ENCODE assay signal across 9 cellular contexts in genomic region chr14:105860615-105861580, GRCh38.
DNase-seq lines count a peak whose midpoint lies in the region; ATAC-seq, FAIRE-seq and TF ChIP-seq lines count a peak whose summit lies in the region.
"Had no signal": no experiment of that assay in that cellular context is flagged by ENCODE, and none has a peak within 500 bp of the region (broad histone marks: within the 10 kb centered on the region; RNA-seq: fewer than 3 reads in every experiment).

No MANE protein-coding gene starts in this region.

- H3K27ac Mint-ChIP-seq in chondrocyte (ENCODE audit: unreplicated experiment), result no peak overlapping the region
- H3K27ac Mint-ChIP-seq: progenitor cell of endocrine pancreas had no signal

- no peak overlapping the region for H2AFZ ChIP-seq in OCI-LY7 (ENCODE audit: low read length)

- peak overlapping the region; percentile 100 for H3K27ac ChIP-seq in OCI-LY7 (ENCODE audit: low read depth, low read length, poor library complexity, severe bottlenecking)

- ATAC-seq in HG03196 (IDR thresholded peaks at IDR 0.05; ENCODE audit: unreplicated experiment), result no peak

- no peak overlapping the region for H3K4me3 Mint-ChIP-seq in chondrocyte (ENCODE audit: unreplicated experiment)

- intact Hi-C loops in OCI-LY7 (cut with micrococcal nuclease; ENCODE audit: unreplicated experiment), result no loop called here

- peaks cover 22% of the 10 kb centered on the region for H3K9me3 Mint-ChIP-seq in chondrocyte (ENCODE audit: low read depth)

- H3K79me2 ChIP-seq in OCI-LY7 (ENCODE audit: insufficient read depth, low read depth, low read length), result peaks cover 58% of the 10 kb centered on the region

- POLR2A ChIA-PET in OCI-LY7 (lab: Charles Lee), result interaction anchor here (0.9 to 2.0 kb wide), 7 partner anchors 29 to 334 kb away, joined by 3 to 13 read pairs (median 5); no protein-coding TSS in a partner anchor

- peak; percentile 92 for FAIRE-seq in GM12891 (lab: Jason Lieb, UNC)

- peak overlapping the region; percentile 100 for H3K4me3 ChIP-seq in OCI-LY7 (ENCODE audit: low read depth, low read length, poor library complexity, severe bottlenecking)

- H3K9me2 ChIP-seq in OCI-LY7 (ENCODE audit: insufficient read depth, low read length), result no peaks in the 10 kb centered on the region

- peaks cover 8% of the 10 kb centered on the region; the same call in 1 of the 2 replicates for H4K20me1 ChIP-seq in OCI-LY7 (ENCODE audit: insufficient read depth, low read length)

- TF ChIP-seq CTCF in OCI-LY7 (conservative IDR thresholded peaks at IDR 0.05; ENCODE audit: low read length) (no peak), chondrocyte (IDR thresholded peaks at IDR 0.05) (no peak)

- peaks cover 16% of the 10 kb centered on the region for H3K4me1 ChIP-seq in OCI-LY7 (ENCODE audit: insufficient read depth, low read length, poor library complexity, severe bottlenecking)

- CTCF ChIA-PET in OCI-LY7 (lab: Charles Lee; ENCODE audit: unreplicated experiment), result no interaction called here

- peak; percentile 69 for TF ChIP-seq POLR2A in GM12891 (IDR thresholded peaks at IDR 0.05; ENCODE audit: low read depth, low read length)

- peaks cover 71% of the 10 kb centered on the region for H3K36me3 ChIP-seq in OCI-LY7 (ENCODE audit: insufficient read depth, low read length)

- BruUV-seq in OCI-LY7 (replicated peaks; lab: Mats Ljungman, UMichigan), result TSS peak; percentile 69

- no peaks in the 10 kb centered on the region for H3K4me1 Mint-ChIP-seq in chondrocyte (ENCODE audit: low read depth)

- peaks cover 3% of the 10 kb centered on the region for H3K36me3 Mint-ChIP-seq in chondrocyte (ENCODE audit: low read depth)

- H3K27me3 Mint-ChIP-seq in chondrocyte (ENCODE audit: low read depth), result no peaks in the 10 kb centered on the region
- H3K27me3 Mint-ChIP-seq: progenitor cell of endocrine pancreas had no signal

- DNase-seq in GM12891 (ENCODE audit: insufficient read length, low spot score) (peak; percentile 9), OCI-LY7 (ENCODE audit: low spot score) (peak; percentile 57), chondrocyte (ENCODE audit: low spot score) (peak; percentile 75), NCI-H2196 treated with DMSO at 0.1 percent for 48 hours (lab: John Stamatoyannopoulos, UW; ENCODE audit: unreplicated experiment) (no peak), NCI-H1092 (lab: John Stamatoyannopoulos, UW) (no peak), NCI-H146 treated with DMSO at 0.1 percent for 48 hours (lab: John Stamatoyannopoulos, UW; ENCODE audit: unreplicated experiment) (no peak)
- DNase-seq in stimulated activated CD8-positive, alpha-beta memory T cell treated with anti-CD3 and anti-CD28 coated beads, Interleukin-4, amount 100 ng/mL, for 48 hours, result peak; percentile 34

- peak overlapping the region; percentile 87 for H3K4me2 ChIP-seq in OCI-LY7 (ENCODE audit: low read length)

- H3K9me3 ChIP-seq in OCI-LY7 (ENCODE audit: low read length), result no peaks in the 10 kb centered on the region

TF ChIP-seq in GM12891, 5 proteins besides CTCF, POLR2A, EP300 and RAD21:
- TF ChIP-seq SPI1 (IDR thresholded peaks at IDR 0.05; ENCODE audit: low read depth, low read length) (no peak), POLR2AphosphoS5 (IDR thresholded peaks at IDR 0.05; ENCODE audit: low read depth, low read length) (peak; percentile 36; the same call in 1 of the 2 replicates), PAX5 (IDR thresholded peaks at IDR 0.05; ENCODE audit: insufficient read depth, low read length, severe bottlenecking) (no peak), TAF1 (IDR thresholded peaks at IDR 0.05; ENCODE audit: low read depth, low read length) (peak; percentile 22; the same call in 1 of the 2 replicates)
TF ChIP-seq in GM12891: peak in this region for 2.

Comparison
In these comparisons a context has a peak if more than half of its experiments do, and no peak if none do; other contexts are left out.
1. DNase-seq: peak in GM12891 (single experiment), OCI-LY7 (single experiment), chondrocyte (single experiment) and stimulated activated CD8-positive, alpha-beta memory T cell treated with anti-CD3 and anti-CD28 coated beads, Interleukin-4, amount 100 ng/mL, for 48 hours (single experiment); none in NCI-H2196 treated with DMSO at 0.1 percent for 48 hours (single experiment), NCI-H1092 (single experiment) and NCI-H146 treated with DMSO at 0.1 percent for 48 hours (single experiment).